20 cellular contexts compared by ENCODE assay signal in genomic region chr6:315921-316752, GRCh38. TPM values are rescaled to one million over a fixed set of nuclear protein-coding genes. Genes with fewer than 3 reads are reported as not detected.
A peak's percentile ranks its signal among the peaks of the same experiment; 100 is the strongest.
DNase-seq lines count a peak whose midpoint lies in the region; ATAC-seq, FAIRE-seq and TF ChIP-seq lines count a peak whose summit lies in the region.
"Had no signal": no experiment of that assay in that cellular context is flagged by ENCODE, and none has a peak within 500 bp of the region (broad histone marks: within the 10 kb centered on the region; RNA-seq: fewer than 3 reads in every experiment).

No MANE protein-coding gene starts in this region.

- H4K91ac ChIP-seq in H1 (replicated peaks; ENCODE audit: insufficient read length, low read length), result no peak overlapping the region

- no peak overlapping the region for H3K4me3 Mint-ChIP-seq in CD14-positive monocyte
- H3K4me3 Mint-ChIP-seq: stimulated activated naive CD8-positive, alpha-beta T cell treated with anti-CD3 and anti-CD28 coated beads, Interleukin-15, amount 100 ng/mL, for 72 hours had no signal

- TF ChIP-seq CTCF in CD14-positive monocyte (IDR thresholded peaks at IDR 0.05) (no peak), H1 (IDR thresholded peaks at IDR 0.05; ENCODE audit: control extremely low read depth in 1 of 3, insufficient read depth in 1 of 3, low read depth in 1 of 3, low read length in 3 of 3) (no peak)

- peak overlapping the region in 6 of 7 donors; percentile 38 to 76 (median 55) for H3K27ac Mint-ChIP-seq in CD14-positive monocyte

- H3K36me3 ChIP-seq in H1 (ENCODE audit: control insufficient read depth in 2 of 4, insufficient read depth in 4 of 4, low read length in 3 of 4), result no peaks in the 10 kb centered on the region
- H3K36me3 ChIP-seq: gastrocnemius medialis, left lung, WERI-Rb-1 had no signal

- no peak overlapping the region for H3K27ac ChIP-seq in H1 (ENCODE audit: low read depth, low read length)
- H3K27ac ChIP-seq: gastrocnemius medialis, left lung, WERI-Rb-1 had no signal

- H3K9ac ChIP-seq in H1 (replicated peaks in 1 of 4; ENCODE audit: extremely low read depth in 1 of 4, low read depth in 3 of 4, low read length in 3 of 4), result no peak overlapping the region

- H3K4me1 Mint-ChIP-seq in CD14-positive monocyte, result peaks cover 63% of the 10 kb centered on the region

- H4K5ac ChIP-seq in H1 (ENCODE audit: insufficient read length, low read depth, low read length), result no peak overlapping the region

- H3K4me1 ChIP-seq in H1 (replicated peaks in 1 of 4; ENCODE audit: control insufficient read depth in 3 of 4, insufficient read depth in 4 of 4, low read length in 3 of 4), result peaks cover 0 to 4% (median 3%) of the 10 kb centered on the region in 4 experiments; a peak in 5 of 7 replicates
- H3K4me1 ChIP-seq: Caco-2, gastrocnemius medialis had no signal

- no peak overlapping the region for H3K14ac ChIP-seq in H1 (ENCODE audit: insufficient read length)

- peak; percentile 32 for DNase-seq in CD14-positive monocyte (ENCODE audit: low spot score)
- DNase-seq in H1 (ENCODE audit: low read depth in 1 of 2, low spot score in 2 of 2), result no peak
- no peak for DNase-seq in epidermal melanocyte (ENCODE audit: insufficient read length, low spot score)
- no peak for DNase-seq in SW 1271 (lab: John Stamatoyannopoulos, UW)
- DNase-seq: ACHN; amygdala; gastrocnemius medialis; NCI-H1048; NCI-H2107; NCI-H774; RPMI8226; stimulated activated CD4-positive, alpha-beta T cell treated with anti-CD3 and anti-CD28 coated beads, Interleukin-12 subunit alpha, Interleukin-12 subunit beta, amount 100 ng/mL, for 4 hours; stimulated activated naive CD8-positive, alpha-beta T cell treated with anti-CD3 and anti-CD28 coated beads, Interleukin-15, amount 100 ng/mL, for 72 hours; WERI-Rb-1 had no signal

- no peak overlapping the region for H2BK20ac ChIP-seq in H1 (ENCODE audit: low read length)

- no peak overlapping the region for H2AK5ac ChIP-seq in H1 (ENCODE audit: low read depth, low read length)

- H3K9me3 ChIP-seq in H1 (ENCODE audit: insufficient read depth in 2 of 2, low read depth in 1 of 2, low read length in 1 of 2), result peaks cover 30 to 79% of the 10 kb centered on the region in 2 experiments
- H3K9me3 ChIP-seq: Caco-2, gastrocnemius medialis, left lung had no signal

- H3K4me3 ChIP-seq in H1 (ENCODE audit: extremely low read depth in 1 of 4, insufficient read depth in 2 of 4, low read depth in 3 of 4, low read length in 4 of 4), result no peak overlapping the region
- H3K4me3 ChIP-seq: gastrocnemius medialis, left lung had no signal

- peak; percentile 25 for ATAC-seq in GM19035 (IDR thresholded peaks at IDR 0.05; ENCODE audit: unreplicated experiment)
- peak; percentile 21 for ATAC-seq in HG03095 (IDR thresholded peaks at IDR 0.05; ENCODE audit: unreplicated experiment)
- ATAC-seq in GM18498 (IDR thresholded peaks at IDR 0.05; ENCODE audit: unreplicated experiment), result no peak
- no peak for ATAC-seq in GM18907 (IDR thresholded peaks at IDR 0.05; ENCODE audit: unreplicated experiment)
- ATAC-seq: gastrocnemius medialis; left lung; stimulated activated naive CD8-positive, alpha-beta T cell treated with anti-CD3 and anti-CD28 coated beads, Interleukin-15, amount 100 ng/mL, for 72 hours had no signal

- no peak overlapping the region for H2BK12ac ChIP-seq in H1 (ENCODE audit: low read depth, low read length)

- H2BK120ac ChIP-seq in H1 (replicated peaks; ENCODE audit: low read depth, low read length), result no peak overlapping the region

- no peak for TF ChIP-seq POLR2A in H1 (IDR thresholded peaks at IDR 0.05; ENCODE audit: control extremely low read depth in 1 of 2, low read depth in 2 of 2, low read length in 2 of 2)

- intact Hi-C loops in CD14-positive monocyte (cut with micrococcal nuclease), result no loop called here

- POLR2A ChIA-PET in H1 (lab: Charles Lee; ENCODE audit: partially characterized antibody), result no interaction called here

- peaks cover 0 to 13% (median 0%) of the 10 kb centered on the region in 7 donors for H3K9me3 Mint-ChIP-seq in CD14-positive monocyte
- H3K9me3 Mint-ChIP-seq: stimulated activated naive CD8-positive, alpha-beta T cell treated with anti-CD3 and anti-CD28 coated beads, Interleukin-15, amount 100 ng/mL, for 72 hours had no signal

- H3K56ac ChIP-seq in H1 (replicated peaks; ENCODE audit: insufficient read length, low read depth, low read length), result no peak overlapping the region

- H3K79me1 ChIP-seq in H1 (ENCODE audit: low read depth, low read length), result no peaks in the 10 kb centered on the region

- CTCF ChIA-PET in H1 (lab: Charles Lee; ENCODE audit: partially characterized antibody), result interaction anchor here (0.7 to 4.0 kb wide), 8 partner anchors 7 to 126 kb away, joined by 3 to 34 read pairs (median 3); no protein-coding TSS in a partner anchor

- no peak overlapping the region for H2BK15ac ChIP-seq in H1 (ENCODE audit: low read length)

- no peak for TF ChIP-seq EP300 in H1 (IDR thresholded peaks at IDR 0.05; ENCODE audit: borderline replicate concordance in 1 of 2, low read depth in 2 of 2, low read length in 2 of 2)

- H3K4me2 ChIP-seq in H1 (ENCODE audit: insufficient read depth in 1 of 2, low read depth in 2 of 2, low read length in 2 of 2), result no peak overlapping the region

- no peak for FAIRE-seq in H1 (lab: Jason Lieb, UNC)

- no peaks in the 10 kb centered on the region for H3K23me2 ChIP-seq in H1 (ENCODE audit: low read depth, low read length)

- H3K36me3 Mint-ChIP-seq in CD14-positive monocyte, result peaks cover 28 to 43% of the 10 kb centered on the region in 2 donors

- peaks cover 0 to 3% (median 1%) of the 10 kb centered on the region in 3 donors for H3K27me3 Mint-ChIP-seq in CD14-positive monocyte (ENCODE audit: low read depth in 3 of 3)
- H3K27me3 Mint-ChIP-seq: stimulated activated naive CD8-positive, alpha-beta T cell treated with anti-CD3 and anti-CD28 coated beads, Interleukin-15, amount 100 ng/mL, for 72 hours had no signal

- H3K4ac ChIP-seq in H1 (replicated peaks; ENCODE audit: insufficient read length, low read depth, low read length), result no peak overlapping the region

- no peaks in the 10 kb centered on the region; a peak in 1 of 7 replicates for H3K27me3 ChIP-seq in H1 (replicated peaks in 1 of 4; ENCODE audit: control insufficient read depth in 3 of 4, extremely low read depth in 1 of 4, insufficient read depth in 3 of 4, low read length in 3 of 4)
- H3K27me3 ChIP-seq: gastrocnemius medialis, left lung had no signal

- no peak overlapping the region for H3K18ac ChIP-seq in H1 (ENCODE audit: extremely low read depth, low read length)

- WGBS in H1 (ENCODE audit: extremely low coverage in 1 of 2, insufficient coverage in 1 of 2, insufficient read length in 1 of 2, insufficient replicate concordance in 2 of 2, low coverage in 1 of 2, low lambda C conversion rate in 2 of 2, missing lambda C conversion rate in 1 of 2), 2 experiments, result 86% methylated on average over 10 of the region's 10 CpGs; no CpG with 5 or more reads in 1 of the 2 experiments

- H3K79me2 ChIP-seq in H1 (ENCODE audit: control insufficient read depth in 1 of 2, insufficient read depth in 2 of 2, low read length in 2 of 2), result no peaks in the 10 kb centered on the region

- no peak overlapping the region for H2BK5ac ChIP-seq in H1 (ENCODE audit: low read depth, low read length)

- no peak overlapping the region for H2AFZ ChIP-seq in H1 (ENCODE audit: low read length)

- TF ChIP-seq RAD21 in H1 (IDR thresholded peaks at IDR 0.05 in 1 of 2, conservative IDR thresholded peaks at IDR 0.05 in 1 of 2; ENCODE audit: low read depth in 2 of 2, low read length in 2 of 2), result no peak

- no peak overlapping the region for H3K23ac ChIP-seq in H1 (ENCODE audit: insufficient read length)

- no peak overlapping the region for H4K8ac ChIP-seq in H1 (ENCODE audit: extremely low read depth, insufficient read depth, low read length)

- H4K20me1 ChIP-seq in H1 (replicated peaks in 1 of 2; ENCODE audit: control insufficient read depth in 1 of 2, insufficient read depth in 2 of 2, low read length in 2 of 2), result no peaks in the 10 kb centered on the region

TF ChIP-seq in H1, 55 proteins besides CTCF, POLR2A, EP300 and RAD21:
- TF ChIP-seq RNF2 (IDR thresholded peaks at IDR 0.05; ENCODE audit: borderline replicate concordance, low read depth, low read length, missing control alignments, poor library complexity, severe bottlenecking) (no peak), TEAD4 (IDR thresholded peaks at IDR 0.05; ENCODE audit: low read depth, low read length) (peak; percentile 82), BRCA1 (IDR thresholded peaks at IDR 0.05; ENCODE audit: low read depth, low read length) (no peak)
TF ChIP-seq in H1: peak in this region for 1.

RNA-seq across cellular contexts. Expression of gene DUSP22, which starts 23.9 kb away (rescaled TPM):
- polyA plus RNA-seq in CD14-positive monocyte (100 to 1,000 TPM; 107 to 117 TPM), H1 (2011; rRNA removed) (15.5 and 27.2 TPM in 2 replicates)
- total RNA-seq in H1 (2021; fragmentation: NEBNext Ultra II Directional; extraction: Animal tissue kit (Norgen Biotek cat#: 25700)), result 29.8 and 32.4 TPM in 2 replicates
- 24.9 TPM for polyA plus RNA-seq in H1 (2011; cell fraction: cytosol; rRNA removed)
- polyA plus RNA-seq in H1 (2011; cell fraction: nucleus; rRNA removed), result 31.8 TPM
- polyA plus RNA-seq in H1 (2012, experiment 1 of 2), result 25.3 to 32.8 TPM (median 28.0 TPM) in 4 replicates
- 25.0 TPM for polyA plus RNA-seq in H1 (2012, experiment 2 of 2)
- polyA plus RNA-seq in H1 (2013, experiment 1 of 2), result 16.8 TPM
- polyA plus RNA-seq in H1 (2013, experiment 2 of 2), result 17.0 TPM
- polyA minus RNA-seq in H1 (2011; rRNA and poly(A)+ RNA removed), result 19.7 and 20.7 TPM in 2 replicates
- polyA minus RNA-seq in H1 (2011; cell fraction: cytosol; rRNA and poly(A)+ RNA removed), result 8.5 TPM
- 19.9 TPM for polyA minus RNA-seq in H1 (2011; cell fraction: nucleus; rRNA and poly(A)+ RNA removed)

Comparison
In these comparisons a context has a peak if more than half of its experiments do, and no peak if none do; other contexts are left out.
1. ATAC-seq: peak in GM19035 (single experiment) and HG03095 (single experiment); none in GM18498 (single experiment) and GM18907 (single experiment).